In genomic region chr1:70906790-70907189, GRCh38 we compare ENCODE assay signal across 18 cellular contexts.
"Had no signal": no experiment of that assay in that cellular context is flagged by ENCODE, and none has a peak within 500 bp of the region (broad histone marks: within the 10 kb centered on the region; RNA-seq: fewer than 3 reads in every experiment).

No MANE protein-coding gene starts in this region.

- H3K36me3 Mint-ChIP-seq: stimulated activated memory B cell treated with anti-CD40 and anti-IgM and Interleukin-4, amounts not matched to agents 10 μg/mL and 1 μg/mL and 100 μg/mL, for 72 hours had no signal

- ATAC-seq: heart left ventricle; left lobe of liver; naive thymus-derived CD4-positive, alpha-beta T cell; sciatic nerve; stimulated activated memory B cell treated with anti-CD40 and anti-IgM and Interleukin-4, amounts not matched to agents 10 μg/mL and 1 μg/mL and 100 μg/mL, for 72 hours had no signal

- H3K27me3 Mint-ChIP-seq: stimulated activated memory B cell treated with anti-CD40 and anti-IgM and Interleukin-4, amounts not matched to agents 10 μg/mL and 1 μg/mL and 100 μg/mL, for 72 hours; stimulated activated naive CD8-positive, alpha-beta T cell treated with anti-CD3 and anti-CD28 coated beads, Interleukin-15, Interleukin-2, amounts not matched to agents 100 ng/mL and 50 ng/mL, for 24 hours had no signal

- H3K4me1 Mint-ChIP-seq: endodermal cell; neural crest cell; stimulated activated memory B cell treated with anti-CD40 and anti-IgM and Interleukin-4, amounts not matched to agents 10 μg/mL and 1 μg/mL and 100 μg/mL, for 72 hours had no signal

- DNase-seq: effector CD4-positive, alpha-beta T cell; endodermal cell; heart left ventricle; islet precursor cell; mammary epithelial cell; naive thymus-derived CD4-positive, alpha-beta T cell; posterior cingulate gyrus; spleen; stimulated activated CD4-positive, alpha-beta T cell treated with anti-CD3 and anti-CD28 coated beads, Interleukin-15, amount 100 ng/mL, for 24 hours; stimulated activated CD4-positive, alpha-beta T cell treated with anti-CD3 and anti-CD28 coated beads, Interleukin-1b, Interleukin-23, amount 100 ng/mL, for 48 hours; stimulated activated CD4-positive, alpha-beta T cell treated with anti-CD3 and anti-CD28 coated beads, Interleukin-4, amount 100 ng/mL, for 24 hours; tibial artery; upper lobe of left lung had no signal

- H3K9me3 Mint-ChIP-seq: endodermal cell; stimulated activated memory B cell treated with anti-CD40 and anti-IgM and Interleukin-4, amounts not matched to agents 10 μg/mL and 1 μg/mL and 100 μg/mL, for 72 hours had no signal

- H3K27ac Mint-ChIP-seq: endodermal cell; naive thymus-derived CD4-positive, alpha-beta T cell; stimulated activated memory B cell treated with anti-CD40 and anti-IgM and Interleukin-4, amounts not matched to agents 10 μg/mL and 1 μg/mL and 100 μg/mL, for 72 hours; stimulated activated naive CD8-positive, alpha-beta T cell treated with anti-CD3 and anti-CD28 coated beads, Interleukin-15, Interleukin-2, amounts not matched to agents 100 ng/mL and 50 ng/mL, for 24 hours had no signal

- H3K4me3 Mint-ChIP-seq: endodermal cell; naive thymus-derived CD4-positive, alpha-beta T cell; neural crest cell; stimulated activated memory B cell treated with anti-CD40 and anti-IgM and Interleukin-4, amounts not matched to agents 10 μg/mL and 1 μg/mL and 100 μg/mL, for 72 hours; stimulated activated naive CD8-positive, alpha-beta T cell treated with anti-CD3 and anti-CD28 coated beads, Interleukin-15, Interleukin-2, amounts not matched to agents 100 ng/mL and 50 ng/mL, for 24 hours had no signal
